In genomic region chr15:67915374-67916050, GRCh38 we compare ENCODE assay signal across 8 cellular contexts.
A peak's percentile ranks its signal among the peaks of the same experiment; 100 is the strongest.
DNase-seq lines count a peak whose midpoint lies in the region; ATAC-seq and TF ChIP-seq lines count a peak whose summit lies in the region.

No MANE protein-coding gene starts in this region.

- TF ChIP-seq EP300 in suprapubic skin (IDR thresholded peaks at IDR 0.05), result no peak

- H3K36me3 ChIP-seq in suprapubic skin, result no peaks in the 10 kb centered on the region

- TF ChIP-seq POLR2A in suprapubic skin (IDR thresholded peaks at IDR 0.05), result no peak

- no peak overlapping the region for H3K4me3 ChIP-seq in suprapubic skin

- DNase-seq in NCI-H146 (lab: John Stamatoyannopoulos, UW) (peak; percentile 84), astrocyte of the hippocampus (ENCODE audit: low read depth, low spot score) (peak; percentile 81), left kidney (ENCODE audit: low read depth, low spot score) (peak; percentile 95), suprapubic skin (ENCODE audit: low spot score in 2 of 2) (no peak), GF-D8 (lab: John Stamatoyannopoulos, UW) (no peak), NCI-H524 treated with DMSO at 0.1 percent for 48 hours (lab: John Stamatoyannopoulos, UW) (no peak)

- no peaks in the 10 kb centered on the region for H3K9me3 ChIP-seq in suprapubic skin

- WGBS in suprapubic skin, result 51% methylated on average over 7 of the region's 7 CpGs

- H3K27me3 ChIP-seq in suprapubic skin, result no peaks in the 10 kb centered on the region

- H3K27ac ChIP-seq in suprapubic skin, result peak overlapping the region; percentile 58

- no peak for TF ChIP-seq CTCF in suprapubic skin (IDR thresholded peaks at IDR 0.05)

- H3K4me1 ChIP-seq in suprapubic skin, result peaks cover 14% of the 10 kb centered on the region

- ATAC-seq in HG03196 (IDR thresholded peaks at IDR 0.05; ENCODE audit: unreplicated experiment) (no peak), GM21825 (IDR thresholded peaks at IDR 0.05; ENCODE audit: unreplicated experiment) (no peak)

Comparison
In these comparisons a context has a peak if more than half of its experiments do, and no peak if none do; other contexts are left out.
1. DNase-seq: peak in NCI-H146 (single experiment), astrocyte of the hippocampus (single experiment) and left kidney (single experiment); none in suprapubic skin (0 of 2), GF-D8 (single experiment) and NCI-H524 treated with DMSO at 0.1 percent for 48 hours (single experiment).